ENCODE assay signal across 14 cellular contexts in genomic region chr3:48477959-48478480, GRCh38. TPM values are rescaled to one million over a fixed set of nuclear protein-coding genes. Genes with fewer than 3 reads are reported as not detected.
DNase-seq lines count a peak whose midpoint lies in the region; ATAC-seq and TF ChIP-seq lines count a peak whose summit lies in the region.
"Had no signal": no experiment of that assay in that cellular context is flagged by ENCODE, and none has a peak within 500 bp of the region (broad histone marks: within the 10 kb centered on the region; RNA-seq: fewer than 3 reads in every experiment).

No MANE protein-coding gene starts in this region.

- CTCF ChIA-PET in activated CD4-positive, alpha-beta T cell treated with anti-CD3 and anti-CD28 coated beads, Interleukin-2, amount 10 ng/mL, durations not matched to agents 7 days and 5 days (lab: Charles Lee): interaction anchor here (1.0 kb wide), 1 partner anchor 45 kb away, joined by 5 read pairs; no protein-coding TSS in a partner anchor
- CTCF ChIA-PET in HEK293 (lab: Yijun Ruan, JAX): no interaction called here

- H3K4me3 Mint-ChIP-seq in activated CD4-positive, alpha-beta T cell treated with anti-CD3 and anti-CD28 coated beads, Interleukin-2, amount 10 ng/mL, durations not matched to agents 7 days and 5 days: peak overlapping the region; percentile 89
- H3K4me3 Mint-ChIP-seq in activated naive CD8-positive, alpha-beta T cell treated with anti-CD3 and anti-CD28 coated beads, Interleukin-2, amount 10 ng/mL, durations not matched to agents 7 days and 5 days: peak overlapping the region; percentile 85

- H3K36me3 ChIP-seq in HEK293 (ENCODE audit: control insufficient read depth in 2 of 2, insufficient read depth in 1 of 2, low read length in 2 of 2): no peaks in the 10 kb centered on the region
- H3K36me3 ChIP-seq: adrenal gland had no signal

- no peaks in the 10 kb centered on the region for H3K4me1 ChIP-seq in HEK293 (ENCODE audit: control insufficient read depth, insufficient read depth, low read length)

- no peak for ATAC-seq in activated naive CD8-positive, alpha-beta T cell treated with anti-CD3 and anti-CD28 coated beads, Interleukin-2, amount 10 ng/mL, durations not matched to agents 7 days and 5 days (ENCODE audit: low read depth)
- ATAC-seq: A549, left ventricle myocardium superior had no signal

- peak overlapping the region; percentile 99 for H3K27ac Mint-ChIP-seq in activated CD4-positive, alpha-beta T cell treated with anti-CD3 and anti-CD28 coated beads, Interleukin-2, amount 10 ng/mL, durations not matched to agents 7 days and 5 days
- H3K27ac Mint-ChIP-seq in activated naive CD8-positive, alpha-beta T cell treated with anti-CD3 and anti-CD28 coated beads, Interleukin-2, amount 10 ng/mL, durations not matched to agents 7 days and 5 days: peak overlapping the region; percentile 98

- TF ChIP-seq CTCF in HEK293 (tag by site-specific recombination; IDR thresholded peaks at IDR 0.05): no peak

- POLR2A ChIA-PET in activated CD4-positive, alpha-beta T cell treated with anti-CD3 and anti-CD28 coated beads, Interleukin-2, amount 10 ng/mL, durations not matched to agents 7 days and 5 days (lab: Charles Lee): no interaction called here
- POLR2A ChIA-PET in HEK293 (lab: Yijun Ruan, JAX): no interaction called here
- POLR2A ChIA-PET in activated naive CD8-positive, alpha-beta T cell treated with anti-CD3 and anti-CD28 coated beads, Interleukin-2, amount 10 ng/mL, durations not matched to agents 7 days and 5 days (lab: Charles Lee): interaction anchor here (2.1 to 3.1 kb wide), 2 partner anchors 12 to 26 kb away, joined by 11 to 16 read pairs; partner anchors contain the start of gene SHISA5

- no peaks in the 10 kb centered on the region for H3K27me3 Mint-ChIP-seq in activated CD4-positive, alpha-beta T cell treated with anti-CD3 and anti-CD28 coated beads, Interleukin-2, amount 10 ng/mL, durations not matched to agents 7 days and 5 days
- H3K27me3 Mint-ChIP-seq in activated naive CD8-positive, alpha-beta T cell treated with anti-CD3 and anti-CD28 coated beads, Interleukin-2, amount 10 ng/mL, durations not matched to agents 7 days and 5 days: no peaks in the 10 kb centered on the region

- no peaks in the 10 kb centered on the region for H3K9me3 ChIP-seq in HEK293 (ENCODE audit: control insufficient read depth, insufficient read depth, low read depth, low read length)
- H3K9me3 ChIP-seq: A549, adrenal gland, sigmoid colon had no signal

- no peak overlapping the region for H3K4me3 ChIP-seq in HEK293 (ENCODE audit: low read depth, low read length)
- peak overlapping the region in 1 of 7 experiments; percentile 17 for H3K4me3 ChIP-seq in skin epidermis
- H3K4me3 ChIP-seq: A549, adrenal gland, sigmoid colon had no signal

- no peak for DNase-seq in activated CD4-positive, alpha-beta T cell treated with anti-CD3 and anti-CD28 coated beads, Interleukin-2, amount 10 ng/mL, durations not matched to agents 7 days and 5 days
- DNase-seq in activated CD4-positive, alpha-beta T cell treated with anti-CD3 and anti-CD28 coated beads, Interleukin-2, amount 50 U/mL, for 48 hours: no peak
- no peak for DNase-seq in activated naive CD8-positive, alpha-beta T cell treated with anti-CD3 and anti-CD28 coated beads, Interleukin-2, amount 10 ng/mL, durations not matched to agents 7 days and 5 days
- DNase-seq in hypothalamus (lab: John Stamatoyannopoulos, UW) (no peak), anterior cingulate cortex (lab: John Stamatoyannopoulos, UW) (no peak), kidney glomerular epithelial cell (lab: John Stamatoyannopoulos, UW) (no peak)
- DNase-seq: left ventricle myocardium superior, NCI-H1417, sigmoid colon, SW 1271 had no signal

- peaks cover 70% of the 10 kb centered on the region for H3K4me1 Mint-ChIP-seq in activated CD4-positive, alpha-beta T cell treated with anti-CD3 and anti-CD28 coated beads, Interleukin-2, amount 10 ng/mL, durations not matched to agents 7 days and 5 days
- H3K4me1 Mint-ChIP-seq in activated naive CD8-positive, alpha-beta T cell treated with anti-CD3 and anti-CD28 coated beads, Interleukin-2, amount 10 ng/mL, durations not matched to agents 7 days and 5 days: peaks cover 33% of the 10 kb centered on the region

- no peaks in the 10 kb centered on the region for H3K9me3 Mint-ChIP-seq in activated CD4-positive, alpha-beta T cell treated with anti-CD3 and anti-CD28 coated beads, Interleukin-2, amount 10 ng/mL, durations not matched to agents 7 days and 5 days
- no peaks in the 10 kb centered on the region for H3K9me3 Mint-ChIP-seq in activated naive CD8-positive, alpha-beta T cell treated with anti-CD3 and anti-CD28 coated beads, Interleukin-2, amount 10 ng/mL, durations not matched to agents 7 days and 5 days

- peaks cover 38% of the 10 kb centered on the region for H3K36me3 Mint-ChIP-seq in activated CD4-positive, alpha-beta T cell treated with anti-CD3 and anti-CD28 coated beads, Interleukin-2, amount 10 ng/mL, durations not matched to agents 7 days and 5 days (ENCODE audit: low read depth)
- peaks cover 25% of the 10 kb centered on the region for H3K36me3 Mint-ChIP-seq in activated naive CD8-positive, alpha-beta T cell treated with anti-CD3 and anti-CD28 coated beads, Interleukin-2, amount 10 ng/mL, durations not matched to agents 7 days and 5 days

- H3K27ac ChIP-seq in HEK293 (ENCODE audit: extremely low read depth, low read depth, low read length) (no peak overlapping the region), skin epidermis (peak overlapping the region in 18 of 21 experiments; percentile 3 to 92 (median 69))
- H3K27ac ChIP-seq: A549, adrenal gland, sigmoid colon had no signal

TF ChIP-seq in HEK293, 187 proteins besides CTCF, POLR2A, EP300 and RAD21:
- TF ChIP-seq ZNF302 (tag by site-specific recombination; IDR thresholded peaks at IDR 0.05; ENCODE audit: low read depth) (no peak), ZNF645 (tag by site-specific recombination; IDR thresholded peaks at IDR 0.05) (no peak), EGR2 (tag by site-specific recombination; IDR thresholded peaks at IDR 0.05; ENCODE audit: low read depth) (peak; percentile 4; the same call in 1 of the 2 replicates), ZNF791 (tag by site-specific recombination; IDR thresholded peaks at IDR 0.05) (no peak), ZNF658 (tag by site-specific recombination; IDR thresholded peaks at IDR 0.05) (no peak)

RNA-seq across cellular contexts. Expression of gene SHISA5, which starts 26.0 kb away (rescaled TPM):
- total RNA-seq in activated CD4-positive, alpha-beta T cell treated with anti-CD3 and anti-CD28 coated beads, Interleukin-2, amount 10 ng/mL, durations not matched to agents 7 days and 5 days: 100 to 1,000 TPM; 266 to 271 TPM
- total RNA-seq in activated naive CD8-positive, alpha-beta T cell treated with anti-CD3 and anti-CD28 coated beads, Interleukin-2, amount 10 ng/mL, durations not matched to agents 7 days and 5 days: 100 to 1,000 TPM; 215 to 224 TPM

RNA-seq across cellular contexts. Expression of gene ATRIP, which starts 31.5 kb away (rescaled TPM):
- 10 to 100 TPM; 17.4 to 19.4 TPM for total RNA-seq in activated CD4-positive, alpha-beta T cell treated with anti-CD3 and anti-CD28 coated beads, Interleukin-2, amount 10 ng/mL, durations not matched to agents 7 days and 5 days
- total RNA-seq in activated naive CD8-positive, alpha-beta T cell treated with anti-CD3 and anti-CD28 coated beads, Interleukin-2, amount 10 ng/mL, durations not matched to agents 7 days and 5 days: 10 to 100 TPM; 17.0 to 19.9 TPM

RNA-seq across cellular contexts. Expression of gene TMA7, which starts 38.0 kb away (rescaled TPM):
- 100 to 1,000 TPM; 285 to 290 TPM for total RNA-seq in activated CD4-positive, alpha-beta T cell treated with anti-CD3 and anti-CD28 coated beads, Interleukin-2, amount 10 ng/mL, durations not matched to agents 7 days and 5 days
- total RNA-seq in activated naive CD8-positive, alpha-beta T cell treated with anti-CD3 and anti-CD28 coated beads, Interleukin-2, amount 10 ng/mL, durations not matched to agents 7 days and 5 days: 100 to 1,000 TPM; 260 to 263 TPM

RNA-seq across cellular contexts. Expression of gene CCDC51, which starts 38.1 kb away (rescaled TPM):
- 10 to 100 TPM; 11.6 to 15.1 TPM for total RNA-seq in activated CD4-positive, alpha-beta T cell treated with anti-CD3 and anti-CD28 coated beads, Interleukin-2, amount 10 ng/mL, durations not matched to agents 7 days and 5 days
- total RNA-seq in activated naive CD8-positive, alpha-beta T cell treated with anti-CD3 and anti-CD28 coated beads, Interleukin-2, amount 10 ng/mL, durations not matched to agents 7 days and 5 days: 10 to 100 TPM; 11.5 to 12.2 TPM

RNA-seq across cellular contexts. Expression of gene PLXNB1, which starts 48.1 kb away (rescaled TPM):
- 1 to 10 TPM; 2.3 to 2.5 TPM for total RNA-seq in activated CD4-positive, alpha-beta T cell treated with anti-CD3 and anti-CD28 coated beads, Interleukin-2, amount 10 ng/mL, durations not matched to agents 7 days and 5 days
- total RNA-seq in activated naive CD8-positive, alpha-beta T cell treated with anti-CD3 and anti-CD28 coated beads, Interleukin-2, amount 10 ng/mL, durations not matched to agents 7 days and 5 days: 1 to 10 TPM; 4.5 to 6.2 TPM
